Comparison of ENCODE assay signal across 18 cellular contexts in genomic region chr15:77531191-77532000, GRCh38.
"Had no signal": no experiment of that assay in that cellular context is flagged by ENCODE, and none has a peak within 500 bp of the region (broad histone marks: within the 10 kb centered on the region; RNA-seq: fewer than 3 reads in every experiment).

No MANE protein-coding gene starts in this region.

- H3K4me3 ChIP-seq: body of pancreas, tibial artery, uterus had no signal

- ATAC-seq: activated T-cell treated with anti-CD3 and anti-CD28 coated beads, Interleukin-2, amount 50 U/mL, for 72 hours; body of pancreas; stimulated activated naive CD8-positive, alpha-beta T cell treated with anti-CD3 and anti-CD28 coated beads, Interleukin-15, Interleukin-2, amounts not matched to agents 100 U/mL and 50 U/mL, for 24 hours had no signal

- H3K27ac ChIP-seq: body of pancreas, tibial artery, uterus, WERI-Rb-1 had no signal

- H3K9me3 ChIP-seq: body of pancreas, tibial artery, uterus had no signal

- H3K36me3 Mint-ChIP-seq: activated naive CD8-positive, alpha-beta T cell; natural killer cell treated with Interleukin-12 subunit alpha and Interleukin-12 subunit beta and Interleukin-15 and Interleukin-18, amount 100 ng/mL, for 72 hours had no signal

- H3K27ac Mint-ChIP-seq: activated naive CD8-positive, alpha-beta T cell; activated T-cell treated with anti-CD3 and anti-CD28 coated beads, Interleukin-2, amount 50 U/mL, for 72 hours; natural killer cell treated with Interleukin-12 subunit alpha and Interleukin-12 subunit beta and Interleukin-15 and Interleukin-18, amount 100 ng/mL, for 72 hours had no signal

- H3K9me3 Mint-ChIP-seq: activated T-cell treated with anti-CD3 and anti-CD28 coated beads, Interleukin-2, amount 50 U/mL, for 72 hours; natural killer cell treated with Interleukin-12 subunit alpha and Interleukin-12 subunit beta and Interleukin-15 and Interleukin-18, amount 100 ng/mL, for 72 hours had no signal

- H3K36me3 ChIP-seq: tibial artery, uterus, WERI-Rb-1 had no signal

- H3K4me3 Mint-ChIP-seq: activated naive CD8-positive, alpha-beta T cell; activated T-cell treated with anti-CD3 and anti-CD28 coated beads, Interleukin-2, amount 50 U/mL, for 72 hours; natural killer cell treated with Interleukin-12 subunit alpha and Interleukin-12 subunit beta and Interleukin-15 and Interleukin-18, amount 100 ng/mL, for 72 hours had no signal

- H3K4me1 ChIP-seq: body of pancreas, uterus had no signal

- H3K27me3 ChIP-seq: body of pancreas, tibial artery, uterus had no signal

- DNase-seq: activated CD4-positive, alpha-beta T cell treated with anti-CD3 and anti-CD28 coated beads, Interleukin-2, amount 50 U/mL, for 4 hours; activated gamma-delta T cell treated with Interleukin-2 at 50 U/mL for 16 hours; activated T-cell treated with anti-CD3 and anti-CD28 coated beads, Interleukin-2, amount 50 U/mL, for 72 hours; amygdala; body of pancreas; caudate nucleus; kidney glomerular epithelial cell; nucleus accumbens; stimulated activated CD4-positive, alpha-beta T cell treated with anti-CD3 and anti-CD28 coated beads, Interleukin-2, amount 100 ng/mL, for 24 hours; stimulated activated naive CD8-positive, alpha-beta T cell treated with anti-CD3 and anti-CD28 coated beads, Interleukin-15, Interleukin-2, amounts not matched to agents 100 U/mL and 50 U/mL, for 24 hours; substantia nigra; SW 1271; T-helper 2 cell; uterus; WERI-Rb-1 had no signal
